Comparison of ENCODE assay signal across 17 cellular contexts in the genomic region with DNA sequence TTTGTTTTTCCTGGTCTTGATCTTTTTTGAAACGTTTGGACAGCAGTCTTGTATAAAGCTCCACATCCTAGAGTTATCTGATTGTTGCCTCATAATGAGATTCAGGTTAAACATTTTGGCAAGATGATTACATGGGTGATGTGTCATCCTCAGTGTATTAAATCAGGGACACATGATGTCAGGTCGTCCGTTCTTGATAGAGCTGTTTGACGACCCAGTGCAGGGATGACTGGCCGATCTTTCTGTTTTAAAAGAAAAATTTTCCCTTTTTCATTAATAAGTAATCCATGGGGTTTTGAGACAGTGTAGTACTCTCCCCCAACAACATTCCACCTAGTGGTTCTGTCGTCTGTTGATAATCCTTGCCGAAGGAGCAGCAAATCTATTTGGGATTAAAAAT. TPM values are rescaled to one million over a fixed set of nuclear protein-coding genes. Genes with fewer than 3 reads are reported as not detected.
DNase-seq lines count a peak whose midpoint lies in the region; ATAC-seq, FAIRE-seq and TF ChIP-seq lines count a peak whose summit lies in the region.
"Had no signal": no experiment of that assay in that cellular context is flagged by ENCODE, and none has a peak within 500 bp of the region (broad histone marks: within the 10 kb centered on the region; RNA-seq: fewer than 3 reads in every experiment).

No MANE protein-coding gene starts in this region.

- FAIRE-seq in GM12878 (lab: Jason Lieb, UNC) = no peak
- FAIRE-seq: H54 had no signal

- RAD21 ChIA-PET in GM12878 (lab: Charles Lee; ENCODE audit: unreplicated experiment) = interaction anchor here (1.0 to 2.5 kb wide), 7 partner anchors 16 to 332 kb away, joined by 4 to 16 read pairs (median 5); no protein-coding TSS in a partner anchor

- no peak overlapping the region for H3K4me3 ChIP-seq in GM12878

- BruUV-seq in GM12878 (replicated peaks; lab: Mats Ljungman, UMichigan) = no TSS peak

- no peak for TF ChIP-seq RAD21 in GM12878 (IDR thresholded peaks at IDR 0.05; ENCODE audit: insufficient read depth, low read depth, low read length)

- peaks cover 0 to 4% of the 10 kb centered on the region in 2 experiments; a peak in 2 of 4 replicates for H3K27me3 ChIP-seq in GM12878 (replicated peaks in 1 of 2; ENCODE audit: control insufficient read depth in 2 of 2, insufficient read depth in 2 of 2, low read length in 1 of 2)

- DNase-seq in GM12878 (ENCODE audit: low read depth, low spot score) (no peak), NCI-H774 (lab: John Stamatoyannopoulos, UW) (no peak), GF-D8 (lab: John Stamatoyannopoulos, UW) (no peak), head of caudate nucleus (no peak)
- DNase-seq: COR-L47, DMS153, Kasumi-1, MM.1S, NCI-H1092 treated with DMSO at 0.1 percent for 48 hours, NCI-H1694, NCI-H524, SHP77 treated with DMSO at 0.1 percent for 48 hours, T-helper 17 cell had no signal

- no peaks in the 10 kb centered on the region for H3K79me2 ChIP-seq in GM12878 (ENCODE audit: control insufficient read depth, insufficient read depth, low read length)

- H3K36me3 ChIP-seq in GM12878 (ENCODE audit: control insufficient read depth in 2 of 2, insufficient read depth in 2 of 2, low read length in 1 of 2) = no peaks in the 10 kb centered on the region

- POLR2A ChIA-PET in GM12878 (lab: Charles Lee) = no interaction called here

- WGBS in GM12878 (ENCODE audit: insufficient coverage, insufficient replicate concordance, low lambda C conversion rate, missing lambda C conversion rate) = 9% methylated on average over 7 of the region's 7 CpGs

- no peaks in the 10 kb centered on the region for H3K9me3 ChIP-seq in GM12878 (replicated peaks; ENCODE audit: control insufficient read depth, insufficient read depth, low read length)

- no peak for TF ChIP-seq EP300 in GM12878 (IDR thresholded peaks at IDR 0.05; ENCODE audit: borderline replicate concordance in 1 of 2, control insufficient read depth in 1 of 2, low read depth in 2 of 2, low read length in 2 of 2)

- no peak overlapping the region for H3K4me2 ChIP-seq in GM12878 (ENCODE audit: control insufficient read depth, insufficient read depth)

- CTCF ChIA-PET in GM12878 (lab: Yijun Ruan, JAX) = interaction anchor here (0.7 to 7.3 kb wide), 21 partner anchors 8 to 403 kb away, joined by 3 to 84 read pairs (median 4); no protein-coding TSS in a partner anchor

- no peak overlapping the region for H3K27ac ChIP-seq in GM12878 (ENCODE audit: control insufficient read depth, insufficient read depth)

- SMC1A ChIA-PET in GM12878 (lab: Charles Lee; ENCODE audit: uncharacterized antibody, unreplicated experiment) = interaction anchor here (0.6 to 2.2 kb wide), 16 partner anchors 10 to 403 kb away, joined by 3 to 17 read pairs (median 5); no protein-coding TSS in a partner anchor

- TF ChIP-seq POLR2A in GM12878 (IDR thresholded peaks at IDR 0.05; ENCODE audit: low read depth, low read length) = no peak

- H3K4me1 ChIP-seq in GM12878 (ENCODE audit: control insufficient read depth, insufficient read depth, low read length) = no peaks in the 10 kb centered on the region

- TF ChIP-seq CTCF in GM12878 (IDR thresholded peaks at IDR 0.05 in 2 of 3, conservative IDR thresholded peaks at IDR 0.05 in 1 of 3; ENCODE audit: control insufficient read depth in 2 of 3, extremely low read depth in 1 of 3, insufficient read depth in 1 of 3, low read depth in 3 of 3, low read length in 3 of 3) = no peak

- no peak overlapping the region for H3K9ac ChIP-seq in GM12878 (ENCODE audit: control insufficient read depth, insufficient read depth, low read length)

- intact Hi-C loops in GM12878 (cut with micrococcal nuclease; ENCODE audit: unreplicated experiment) (loop anchor here (10.0 kb wide), 1 partner anchor 158 kb away; no protein-coding TSS in a partner anchor), head of caudate nucleus (cut with DNase I) (no loop called here)

- in situ Hi-C loops in GM12878 (cut with MboI) = no loop called here

- no peaks in the 10 kb centered on the region for H4K20me1 ChIP-seq in GM12878 (ENCODE audit: control insufficient read depth, insufficient read depth)

- no peak overlapping the region for H2AFZ ChIP-seq in GM12878 (ENCODE audit: control insufficient read depth, low read depth, low read length)

- ATAC-seq in GM19372 (IDR thresholded peaks at IDR 0.05; ENCODE audit: low read depth, unreplicated experiment) (peak; percentile 43), HG03354 (IDR thresholded peaks at IDR 0.05; ENCODE audit: poor library complexity, severe bottlenecking, unreplicated experiment) (peak; percentile 61), GM12878 (peak; percentile 71), HG03571 (IDR thresholded peaks at IDR 0.05; ENCODE audit: unreplicated experiment) (no peak)
- ATAC-seq: T-helper 17 cell had no signal

TF ChIP-seq in GM12878, 131 proteins besides CTCF, POLR2A, EP300 and RAD21:
- TF ChIP-seq SUPT20H (IDR thresholded peaks at IDR 0.05; ENCODE audit: borderline replicate concordance, control insufficient read depth, low read depth, low read length) = no peak

RNA-seq across cellular contexts. Expression of a gene that starts 44.5 kb away (rescaled TPM):
- total RNA-seq in GM12878 (2013; cell fraction: nucleolus; rRNA removed) = 2.4 and 3.3 TPM in 2 replicates
- total RNA-seq in GM12878 (2014; rRNA removed) (12.2 and 19.0 TPM in 2 replicates), GM12878 (2014; rRNA removed; fragmentation: Illumina TruSeq; extraction: Trizol) (12.2 and 12.9 TPM in 2 replicates), GM12878 (2021) (9.6 and 12.5 TPM in 2 replicates)
- polyA plus RNA-seq in GM12878 (2011; ENCODE audit: low read depth) = 0.21 TPM
- polyA plus RNA-seq in GM12878 (2011; rRNA removed) (25.3 and 32.2 TPM in 2 replicates), GM12878 (2014; fragmentation: Illumina TruSeq; extraction: Trizol) (19.2 and 22.2 TPM in 2 replicates), GM12878 (2014; fragmentation: Nextera tagmentation; extraction: Ambion mirVana) (10 to 100 TPM; 14.6 to 15.5 TPM), GM12878 (2014; rRNA removed) (11.2 and 17.2 TPM in 2 replicates), GM12878 (2016; fragmentation: Nextera tagmentation; extraction: Ambion mirVana) (10 to 100 TPM; 12.4 to 13.4 TPM)
- polyA plus RNA-seq in GM12878 (2011; cell fraction: cytosol; rRNA removed) = 14.6 and 15.7 TPM in 2 replicates
- polyA plus RNA-seq in GM12878 (2011; cell fraction: nucleus; rRNA removed) = 9.3 and 15.7 TPM in 2 replicates
- polyA plus RNA-seq in GM12878 (2012) = 0.32 and 0.45 TPM in 2 replicates
- polyA minus RNA-seq in GM12878 (2011; rRNA and poly(A)+ RNA removed) = 11.7 and 12.2 TPM in 2 replicates
- polyA minus RNA-seq in GM12878 (2011; cell fraction: cytosol; rRNA and poly(A)+ RNA removed) = 1.8 and 4.4 TPM in 2 replicates
- polyA minus RNA-seq in GM12878 (2011; cell fraction: nucleus; rRNA and poly(A)+ RNA removed) = 3.2 and 4.4 TPM in 2 replicates
